ENCODE assay signal across 13 cellular contexts in the genomic region with DNA sequence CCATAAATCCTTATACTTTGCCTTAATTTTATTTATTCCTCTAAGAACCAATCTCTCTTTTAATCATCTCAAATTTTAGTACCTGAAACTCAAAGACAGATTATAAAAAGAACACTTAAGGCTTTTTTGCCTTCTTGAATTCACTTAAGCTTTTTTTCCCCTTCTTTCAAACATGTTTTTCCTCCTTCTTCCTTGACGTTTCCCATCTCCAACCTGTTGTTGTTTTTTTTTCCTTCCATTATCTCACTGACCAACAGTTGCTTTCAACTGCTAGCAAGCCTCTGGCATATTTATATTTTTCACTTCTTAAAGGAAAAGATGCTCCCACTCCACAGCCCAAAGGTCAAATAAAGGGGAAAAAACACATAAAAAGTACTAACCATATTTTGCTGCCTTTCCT. TPM values are rescaled to one million over a fixed set of nuclear protein-coding genes. Genes with fewer than 3 reads are reported as not detected.
A peak's percentile ranks its signal among the peaks of the same experiment; 100 is the strongest.
DNase-seq lines count a peak whose midpoint lies in the region; ATAC-seq, FAIRE-seq and TF ChIP-seq lines count a peak whose summit lies in the region.
"Had no signal": no experiment of that assay in that cellular context is flagged by ENCODE, and none has a peak within 500 bp of the region (broad histone marks: within the 10 kb centered on the region; RNA-seq: fewer than 3 reads in every experiment).

No MANE protein-coding gene starts in this region.

- H3K36me3 Mint-ChIP-seq in osteocyte (ENCODE audit: unreplicated experiment): peaks cover 1% of the 10 kb centered on the region

- no peak for FAIRE-seq in A549 (lab: Jason Lieb, UNC)
- FAIRE-seq: colon had no signal

- DNase-seq in A549 (ENCODE audit: low read depth in 1 of 2, low spot score in 1 of 2): no peak
- DNase-seq in osteocyte (ENCODE audit: extremely low spot score, unreplicated experiment): no peak
- no peak for DNase-seq in T-helper 1 cell
- DNase-seq in stimulated activated CD4-positive, alpha-beta T cell treated with anti-CD3 and anti-CD28 coated beads, Interleukin-12 subunit alpha, Interleukin-12 subunit beta, amount 100 ng/mL, for 4 hours: no peak
- DNase-seq: NCI-H748 treated with DMSO at 0.1 percent for 48 hours; nephron progenitor cell; stimulated activated CD4-positive, alpha-beta T cell treated with anti-CD3 and anti-CD28 coated beads, Interleukin-4, amount 100 ng/mL, for 24 hours had no signal

- CTCF ChIA-PET in A549 (lab: Yijun Ruan, JAX): interaction anchor here (0.6 to 3.0 kb wide), 4 partner anchors 48 to 90 kb away, joined by 4 to 13 read pairs (median 9); a partner anchor contains a TSS

- no peak for TF ChIP-seq POLR2A in A549 (IDR thresholded peaks at IDR 0.05; ENCODE audit: low read length)

- peaks cover 59% of the 10 kb centered on the region; the same call in 1 of the 2 replicates for H3K79me2 ChIP-seq in KMS-11 (ENCODE audit: insufficient read depth, low read depth)

- no peak for TF ChIP-seq EP300 in A549 (IDR thresholded peaks at IDR 0.05)

- POLR2A ChIA-PET in A549 (lab: Yijun Ruan, JAX): no interaction called here

- ATAC-seq in A549 (no peak), HG03159 (IDR thresholded peaks at IDR 0.05; ENCODE audit: unreplicated experiment) (no peak), HG03378 (IDR thresholded peaks at IDR 0.05; ENCODE audit: unreplicated experiment) (no peak)

- H3K27me3 Mint-ChIP-seq in osteocyte (ENCODE audit: unreplicated experiment): no peaks in the 10 kb centered on the region

- WGBS in A549 (ENCODE audit: missing lambda C conversion rate): 66% methylated on average over 1 of the region's 1 CpG

- no peaks in the 10 kb centered on the region for H4K20me1 ChIP-seq in KMS-11 (ENCODE audit: insufficient read depth)

- peak overlapping the region; percentile 82 for H3K27ac Mint-ChIP-seq in osteocyte (ENCODE audit: unreplicated experiment)

- H3K4me2 ChIP-seq in A549 (peak overlapping the region; percentile 54; the same call in 2 of the 3 replicates), KMS-11 (peak overlapping the region; percentile 95)

- H3K27ac ChIP-seq in A549 (peak overlapping the region; percentile 32 to 53; a peak in 2 of 6 replicates), KMS-11 (peak overlapping the region; percentile 79), duodenal mucosa (ENCODE audit: low read depth, low read length) (peak overlapping the region; percentile 32)
- H3K27ac ChIP-seq: C4-2B had no signal

- TF ChIP-seq RAD21 in A549 (conservative IDR thresholded peaks at IDR 0.05 in 1 of 2, IDR thresholded peaks at IDR 0.05 in 1 of 2): no peak

- no peaks in the 10 kb centered on the region for H3K27me3 ChIP-seq in KMS-11 (ENCODE audit: insufficient read depth, low read depth)
- no peaks in the 10 kb centered on the region for H3K27me3 ChIP-seq in duodenal mucosa (ENCODE audit: control insufficient read depth in 1 of 2, insufficient read depth in 2 of 2, low read length in 2 of 2)

- H3K36me3 ChIP-seq in KMS-11 (ENCODE audit: insufficient read depth): no peaks in the 10 kb centered on the region
- no peaks in the 10 kb centered on the region for H3K36me3 ChIP-seq in duodenal mucosa (ENCODE audit: control insufficient read depth in 1 of 2, insufficient read depth in 2 of 2, low read length in 2 of 2)

- peaks cover 24% of the 10 kb centered on the region for H3K4me1 ChIP-seq in A549
- H3K4me1 ChIP-seq in KMS-11 (ENCODE audit: low read depth, poor library complexity, severe bottlenecking): peaks cover 58% of the 10 kb centered on the region
- H3K4me1 ChIP-seq in duodenal mucosa (ENCODE audit: control insufficient read depth in 1 of 2, insufficient read depth in 2 of 2, low read length in 2 of 2): peaks cover 0 to 12% of the 10 kb centered on the region in 2 donors

- H3K9ac ChIP-seq in KMS-11 (peak overlapping the region; percentile 43), duodenal mucosa (ENCODE audit: low read depth in 1 of 2, low read length in 2 of 2) (peak overlapping the region in 1 of 2 donors; percentile 18)

- peak overlapping the region; percentile 39; the same call in 1 of the 2 replicates for H2AFZ ChIP-seq in KMS-11 (ENCODE audit: low read depth)

- TF ChIP-seq CTCF in A549 (IDR thresholded peaks at IDR 0.05) (no peak), KMS-11 (conservative IDR thresholded peaks at IDR 0.05; ENCODE audit: low read depth, low read length) (no peak), osteocyte (IDR thresholded peaks at IDR 0.05) (no peak)

- no peak overlapping the region for H3K4me3 ChIP-seq in A549
- no peak overlapping the region for H3K4me3 ChIP-seq in KMS-11 (IDR thresholded peaks at IDR 0.05; ENCODE audit: insufficient read depth, low read depth, low read length)
- H3K4me3 ChIP-seq in duodenal mucosa (ENCODE audit: low read depth in 1 of 2, low read length in 2 of 2): no peak overlapping the region

- H3K9me3 ChIP-seq in A549 (no peaks in the 10 kb centered on the region), duodenal mucosa (ENCODE audit: control insufficient read depth in 1 of 2, low read length in 2 of 2) (no peaks in the 10 kb centered on the region)

- peaks cover 46% of the 10 kb centered on the region for H3K4me1 Mint-ChIP-seq in osteocyte (ENCODE audit: unreplicated experiment)

- no peaks in the 10 kb centered on the region for H3K9me3 Mint-ChIP-seq in osteocyte (ENCODE audit: unreplicated experiment)

- no peak overlapping the region for H3K4me3 Mint-ChIP-seq in osteocyte (ENCODE audit: unreplicated experiment)
- H3K4me3 Mint-ChIP-seq: nephron progenitor cell had no signal

TF ChIP-seq in A549, 52 proteins besides CTCF, POLR2A, EP300 and RAD21:
- TF ChIP-seq NPAS2 (CRISPR knock-in tag; IDR thresholded peaks at IDR 0.05; ENCODE audit: borderline replicate concordance) (no peak), HOXB13 (CRISPR knock-in tag; IDR thresholded peaks at IDR 0.05; ENCODE audit: low read depth) (no peak), POLR2AphosphoS2 (conservative IDR thresholded peaks at IDR 0.05; ENCODE audit: low read length) (no peak), FOSB (CRISPR knock-in tag; IDR thresholded peaks at IDR 0.05) (no peak), FOSL2 (IDR thresholded peaks at IDR 0.05) (no peak), FOSL2 (CRISPR knock-in tag; IDR thresholded peaks at IDR 0.05) (no peak), BHLHE40 (IDR thresholded peaks at IDR 0.05; ENCODE audit: low read depth, low read length) (no peak), CEBPB (IDR thresholded peaks at IDR 0.05) (no peak), TFCP2L1 (CRISPR knock-in tag; IDR thresholded peaks at IDR 0.05) (no peak), FOXS1 (CRISPR knock-in tag; IDR thresholded peaks at IDR 0.05) (no peak), SREBF2 (IDR thresholded peaks at IDR 0.05) (no peak), SMC3 (IDR thresholded peaks at IDR 0.05) (no peak), TP53 (CRISPR knock-in tag; IDR thresholded peaks at IDR 0.05) (no peak), HOXA7 (CRISPR knock-in tag; IDR thresholded peaks at IDR 0.05) (no peak), CBX8 (IDR thresholded peaks at IDR 0.05) (no peak), NR3C1 (IDR thresholded peaks at IDR 0.05) (no peak), ESRRA (IDR thresholded peaks at IDR 0.05; ENCODE audit: borderline replicate concordance, low read length) (no peak), RARB (CRISPR knock-in tag; IDR thresholded peaks at IDR 0.05) (no peak)
- TF ChIP-seq, protein P1, sequence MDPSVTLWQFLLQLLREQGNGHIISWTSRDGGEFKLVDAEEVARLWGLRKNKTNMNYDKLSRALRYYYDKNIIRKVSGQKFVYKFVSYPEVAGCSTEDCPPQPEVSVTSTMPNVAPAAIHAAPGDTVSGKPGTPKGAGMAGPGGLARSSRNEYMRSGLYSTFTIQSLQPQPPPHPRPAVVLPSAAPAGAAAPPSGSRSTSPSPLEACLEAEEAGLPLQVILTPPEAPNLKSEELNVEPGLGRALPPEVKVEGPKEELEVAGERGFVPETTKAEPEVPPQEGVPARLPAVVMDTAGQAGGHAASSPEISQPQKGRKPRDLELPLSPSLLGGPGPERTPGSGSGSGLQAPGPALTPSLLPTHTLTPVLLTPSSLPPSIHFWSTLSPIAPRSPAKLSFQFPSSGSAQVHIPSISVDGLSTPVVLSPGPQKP (IDR thresholded peaks at IDR 0.05; ENCODE audit: low read depth, low read length): no peak
- TF ChIP-seq, protein P2, sequence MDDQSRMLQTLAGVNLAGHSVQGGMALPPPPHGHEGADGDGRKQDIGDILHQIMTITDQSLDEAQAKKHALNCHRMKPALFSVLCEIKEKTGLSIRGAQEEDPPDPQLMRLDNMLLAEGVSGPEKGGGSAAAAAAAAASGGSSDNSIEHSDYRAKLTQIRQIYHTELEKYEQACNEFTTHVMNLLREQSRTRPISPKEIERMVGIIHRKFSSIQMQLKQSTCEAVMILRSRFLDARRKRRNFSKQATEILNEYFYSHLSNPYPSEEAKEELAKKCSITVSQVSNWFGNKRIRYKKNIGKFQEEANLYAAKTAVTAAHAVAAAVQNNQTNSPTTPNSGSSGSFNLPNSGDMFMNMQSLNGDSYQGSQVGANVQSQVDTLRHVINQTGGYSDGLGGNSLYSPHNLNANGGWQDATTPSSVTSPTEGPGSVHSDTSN (IDR thresholded peaks at IDR 0.05): no peak

RNA-seq across cellular contexts. Expression of a gene that starts 32.2 kb away (rescaled TPM):
- 57.2 and 61.3 TPM in 2 replicates for polyA plus RNA-seq in A549 (2011; rRNA removed)
- 37.3 and 46.5 TPM in 2 replicates for polyA plus RNA-seq in A549 (2012; cell fraction: cytosol; rRNA removed)
- polyA plus RNA-seq in A549 (2012; cell fraction: nucleus; rRNA removed): 43.8 and 47.4 TPM in 2 replicates
- polyA plus RNA-seq in A549 (2017; fragmentation: RNase III; extraction: RNeasy Plus Mini Kit Qiagen cat#74134 plus additional on column Dnase treatment): 42.4 to 49.5 TPM (median 48.8 TPM) in 3 replicates
- 86.8 and 91.9 TPM in 2 replicates for polyA minus RNA-seq in A549 (2011; rRNA and poly(A)+ RNA removed)
- total RNA-seq in osteocyte: 63.9 and 68.6 TPM in 2 replicates
